ENCODE assay signal across 1 cellular context in genomic region chr4:108018884-108019187, GRCh38.
TF ChIP-seq lines count a peak whose summit lies in the region.

No MANE protein-coding gene starts in this region.

TF ChIP-seq in H1, 55 proteins besides CTCF, POLR2A, EP300 and RAD21:
- TF ChIP-seq ATF2 (IDR thresholded peaks at IDR 0.05; ENCODE audit: low read length): no peak
- no peak for TF ChIP-seq TAF1 (IDR thresholded peaks at IDR 0.05; ENCODE audit: low read depth, low read length)
- TF ChIP-seq GTF2F1 (IDR thresholded peaks at IDR 0.05; ENCODE audit: borderline replicate concordance, low read depth, low read length): no peak
- no peak for TF ChIP-seq FOSL1 (IDR thresholded peaks at IDR 0.05; ENCODE audit: insufficient read depth, low read depth, low read length)
- peak; percentile 27 for TF ChIP-seq CHD7 (IDR thresholded peaks at IDR 0.05; ENCODE audit: insufficient replicate concordance, low read length)
- TF ChIP-seq CREB1 (IDR thresholded peaks at IDR 0.05): no peak
- TF ChIP-seq POU5F1 (IDR thresholded peaks at IDR 0.05; ENCODE audit: low read depth, low read length): no peak
- no peak for TF ChIP-seq CBX8 (IDR thresholded peaks at IDR 0.05; ENCODE audit: borderline replicate concordance, low read depth, low read length)
- TF ChIP-seq NANOG (IDR thresholded peaks at IDR 0.05; ENCODE audit: insufficient read depth, low read depth, low read length, poor library complexity, severe bottlenecking): no peak
